1 cellular context compared by ENCODE assay signal in the genomic region with DNA sequence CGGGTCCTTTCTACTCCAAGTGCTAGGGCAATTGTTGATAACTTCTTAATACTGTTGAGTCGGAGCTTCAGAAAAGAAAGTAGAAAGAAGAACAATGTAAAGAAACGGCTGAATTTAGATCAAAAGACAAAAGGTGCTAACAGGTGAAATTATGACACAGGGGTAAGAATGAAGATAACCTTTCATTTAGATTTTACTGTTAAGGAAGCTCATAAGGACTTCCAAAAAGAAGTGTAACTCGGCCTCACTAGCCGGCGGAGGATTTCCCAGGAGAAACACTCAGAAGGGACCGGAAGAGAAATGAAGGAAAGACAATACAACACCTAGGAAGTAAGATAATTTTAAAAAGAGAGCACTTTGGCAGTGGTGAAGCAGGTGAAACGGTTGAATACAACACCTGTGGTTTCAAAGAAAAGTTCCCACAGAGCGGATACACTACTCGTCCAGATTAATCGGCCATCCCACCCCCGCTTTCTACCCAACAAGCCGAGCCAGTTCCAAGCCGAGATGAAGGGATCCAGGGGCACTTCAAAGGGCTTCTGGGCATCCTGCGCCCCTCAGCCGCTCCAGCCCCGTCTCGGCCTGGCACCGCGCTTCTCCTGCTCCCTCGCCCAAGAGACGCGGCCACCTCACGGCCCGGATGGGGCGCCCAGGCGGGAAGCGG.
TF ChIP-seq lines count a peak whose summit lies in the region.

No MANE protein-coding gene starts in this region.

TF ChIP-seq in A549, 52 proteins besides CTCF, POLR2A, EP300 and RAD21 (continued from another document):
- TF ChIP-seq, protein P1, sequence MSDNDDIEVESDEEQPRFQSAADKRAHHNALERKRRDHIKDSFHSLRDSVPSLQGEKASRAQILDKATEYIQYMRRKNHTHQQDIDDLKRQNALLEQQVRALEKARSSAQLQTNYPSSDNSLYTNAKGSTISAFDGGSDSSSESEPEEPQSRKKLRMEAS (IDR thresholded peaks at IDR 0.05) = no peak
- TF ChIP-seq FOSB (CRISPR knock-in tag; IDR thresholded peaks at IDR 0.05) (no peak), FOSL2 (IDR thresholded peaks at IDR 0.05) (no peak), FOSL2 (CRISPR knock-in tag; IDR thresholded peaks at IDR 0.05) (no peak), EHMT2 (IDR thresholded peaks at IDR 0.05; ENCODE audit: low read depth) (no peak), ESRRA (IDR thresholded peaks at IDR 0.05; ENCODE audit: borderline replicate concordance, low read length) (no peak), RARB (CRISPR knock-in tag; IDR thresholded peaks at IDR 0.05) (no peak)
